In the genomic region with DNA sequence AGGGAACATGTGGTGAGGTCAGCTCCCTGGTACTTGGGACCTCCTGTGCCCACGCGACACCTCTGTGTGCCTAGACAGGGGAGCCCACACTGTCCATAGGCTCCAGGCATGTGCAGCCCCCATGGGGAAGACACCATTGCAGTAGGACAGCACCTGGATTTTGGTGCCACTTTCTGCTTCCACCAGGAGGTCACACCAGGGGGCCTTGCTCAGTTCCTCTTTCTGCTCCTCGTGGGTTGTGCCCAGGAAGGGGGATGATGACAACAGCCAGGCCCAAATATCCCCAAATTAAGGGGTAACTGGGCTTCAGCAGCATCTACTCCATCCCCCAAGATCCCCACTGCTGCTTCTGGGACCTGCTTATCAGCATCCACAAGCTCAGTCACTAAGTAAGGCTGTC, we compare ENCODE assay signal across 9 cellular contexts.
"Had no signal": no experiment of that assay in that cellular context is flagged by ENCODE, and none has a peak within 500 bp of the region (broad histone marks: within the 10 kb centered on the region; RNA-seq: fewer than 3 reads in every experiment).

No MANE protein-coding gene starts in this region.

- H2AFZ ChIP-seq: GM23248 had no signal

- H3K9me3 Mint-ChIP-seq: IgD-negative memory B cell had no signal

- H3K9me3 ChIP-seq: HAP-1 had no signal

- ATAC-seq: HCT116, HepG2 had no signal

- H3K27ac Mint-ChIP-seq: HFFc6, IgD-negative memory B cell had no signal

- H3K4me1 ChIP-seq: HAP-1 had no signal

- H3K27ac ChIP-seq: GM23248, HL-60 had no signal

- FAIRE-seq: HepG2 had no signal

- H3K36me3 ChIP-seq: HAP-1 had no signal

- H3K9ac ChIP-seq: GM23248 had no signal

- H3K4me3 ChIP-seq: GM23248, HAP-1 had no signal

- DNase-seq: GM23248, GOT3, H7, HFFc6 had no signal

- H3K4me1 Mint-ChIP-seq: IgD-negative memory B cell had no signal

- H3K4me3 Mint-ChIP-seq: HFFc6, IgD-negative memory B cell had no signal
